In genomic region chr11:134636071-134636470, GRCh38 we compare ENCODE assay signal across 17 cellular contexts.
DNase-seq lines count a peak whose midpoint lies in the region; ATAC-seq, FAIRE-seq and TF ChIP-seq lines count a peak whose summit lies in the region.
"Had no signal": no experiment of that assay in that cellular context is flagged by ENCODE, and none has a peak within 500 bp of the region (broad histone marks: within the 10 kb centered on the region; RNA-seq: fewer than 3 reads in every experiment).

No MANE protein-coding gene starts in this region.

- H3K79me2 ChIP-seq in H1 (ENCODE audit: control insufficient read depth in 1 of 2, insufficient read depth in 2 of 2, low read length in 2 of 2), result no peaks in the 10 kb centered on the region

- ATAC-seq in natural killer cell (no peak), body of pancreas (no peak)
- no peak for ATAC-seq in natural killer cell treated with Interleukin-12 subunit alpha and Interleukin-12 subunit beta and Interleukin-15 and Interleukin-18, amount 100 ng/mL, for 72 hours
- ATAC-seq in activated CD4-positive, CD25-positive, alpha-beta regulatory T cell treated with anti-CD3 and anti-CD28 coated beads, Interleukin-2, amount 50 U/mL, for 24 hours, result no peak

- no peaks in the 10 kb centered on the region for H3K36me3 Mint-ChIP-seq in natural killer cell
- no peaks in the 10 kb centered on the region for H3K36me3 Mint-ChIP-seq in natural killer cell treated with Interleukin-12 subunit alpha and Interleukin-12 subunit beta and Interleukin-15 and Interleukin-18, amount 100 ng/mL, for 72 hours
- H3K36me3 Mint-ChIP-seq: CD4-positive, CD25-positive, alpha-beta regulatory T cell had no signal

- no peak overlapping the region for H3K14ac ChIP-seq in H1 (ENCODE audit: insufficient read length)
- H3K14ac ChIP-seq in neuronal stem cell (ENCODE audit: low read length), result peak overlapping the region; percentile 72

- H4K8ac ChIP-seq in H1 (ENCODE audit: extremely low read depth, insufficient read depth, low read length) (peak overlapping the region; percentile 57; the same call in 1 of the 2 replicates), neuronal stem cell (ENCODE audit: low read depth, low read length) (no peak overlapping the region)

- H3K9ac ChIP-seq in H1 (replicated peaks in 1 of 4; ENCODE audit: extremely low read depth in 1 of 4, low read depth in 3 of 4, low read length in 3 of 4) (no peak overlapping the region), neuronal stem cell (ENCODE audit: low read depth, low read length, poor library complexity) (no peak overlapping the region)
- H3K9ac ChIP-seq: GM23248 had no signal

- H3K79me1 ChIP-seq in H1 (ENCODE audit: low read depth, low read length) (no peaks in the 10 kb centered on the region), neuronal stem cell (ENCODE audit: low read depth, low read length) (no peaks in the 10 kb centered on the region)

- no peak overlapping the region for H4K5ac ChIP-seq in H1 (ENCODE audit: insufficient read length, low read depth, low read length)

- no peak overlapping the region for H3K56ac ChIP-seq in H1 (replicated peaks; ENCODE audit: insufficient read length, low read depth, low read length)

- H2BK120ac ChIP-seq in H1 (replicated peaks; ENCODE audit: low read depth, low read length), result no peak overlapping the region
- H2BK120ac ChIP-seq in neuronal stem cell (ENCODE audit: low read depth, low read length), result no peak overlapping the region

- H3K36me3 ChIP-seq in H1 (ENCODE audit: control insufficient read depth in 2 of 4, insufficient read depth in 4 of 4, low read length in 3 of 4) (no peaks in the 10 kb centered on the region), neuronal stem cell (replicated peaks in 1 of 2; ENCODE audit: control insufficient read depth in 2 of 2, insufficient read depth in 2 of 2, low read length in 2 of 2) (no peaks in the 10 kb centered on the region), body of pancreas (replicated peaks in 1 of 2; ENCODE audit: insufficient read depth in 1 of 2, low read depth in 2 of 2) (no peaks in the 10 kb centered on the region)
- H3K36me3 ChIP-seq: BE2C, HAP-1, Peyer's patch had no signal

- peaks cover 10 to 16% of the 10 kb centered on the region in 2 donors for H3K27me3 Mint-ChIP-seq in natural killer cell (ENCODE audit: low read depth in 2 of 2)
- peaks cover 11 to 12% of the 10 kb centered on the region in 2 donors for H3K27me3 Mint-ChIP-seq in natural killer cell treated with Interleukin-12 subunit alpha and Interleukin-12 subunit beta and Interleukin-15 and Interleukin-18, amount 100 ng/mL, for 72 hours
- H3K27me3 Mint-ChIP-seq: CD4-positive, CD25-positive, alpha-beta regulatory T cell had no signal

- TF ChIP-seq POLR2A in H1 (IDR thresholded peaks at IDR 0.05; ENCODE audit: control extremely low read depth in 1 of 2, low read depth in 2 of 2, low read length in 2 of 2), result no peak
- TF ChIP-seq POLR2A in body of pancreas (IDR thresholded peaks at IDR 0.05), result no peak

- H3K23ac ChIP-seq in H1 (ENCODE audit: insufficient read length) (no peak overlapping the region), neuronal stem cell (ENCODE audit: low read depth, low read length, poor library complexity) (no peak overlapping the region)

- no peak overlapping the region for H3K27ac ChIP-seq in H1 (ENCODE audit: low read depth, low read length)
- H3K27ac ChIP-seq in neuronal stem cell (replicated peaks; ENCODE audit: low read length), result no peak overlapping the region
- no peak overlapping the region for H3K27ac ChIP-seq in body of pancreas
- H3K27ac ChIP-seq: GM23248, Peyer's patch had no signal

- H2AK5ac ChIP-seq in H1 (ENCODE audit: low read depth, low read length) (no peak overlapping the region), neuronal stem cell (ENCODE audit: low read depth, low read length) (peak overlapping the region; percentile 5)

- no peaks in the 10 kb centered on the region for H3K9me3 Mint-ChIP-seq in natural killer cell
- H3K9me3 Mint-ChIP-seq in natural killer cell treated with Interleukin-12 subunit alpha and Interleukin-12 subunit beta and Interleukin-15 and Interleukin-18, amount 100 ng/mL, for 72 hours, result no peaks in the 10 kb centered on the region

- intact Hi-C loops in natural killer cell (cut with micrococcal nuclease), result no loop called here
- intact Hi-C loops in body of pancreas (cut with DNase I), result no loop called here

- DNase-seq in natural killer cell, result peak; percentile 7
- DNase-seq in natural killer cell treated with Interleukin-12 subunit alpha and Interleukin-12 subunit beta and Interleukin-15 and Interleukin-18, amount 100 ng/mL, for 72 hours (ENCODE audit: low spot score), result no peak
- DNase-seq in H1 (ENCODE audit: low read depth in 1 of 2, low spot score in 2 of 2), result no peak
- DNase-seq in neuronal stem cell (ENCODE audit: low spot score), result no peak
- peak; percentile 38 for DNase-seq in ureter (ENCODE audit: low spot score)
- DNase-seq in GM10266 (ENCODE audit: extremely low spot score), result no peak
- DNase-seq in body of pancreas, result no peak
- DNase-seq: BE2C; CD4-positive, CD25-positive, alpha-beta regulatory T cell; GM23248; NCI-H1694 treated with DMSO at 0.1 percent for 48 hours; NCI-H2081 treated with DMSO at 0.1 percent for 48 hours; NCI-H2171 treated with DMSO at 0.1 percent for 48 hours; NCI-H524 treated with DMSO at 0.1 percent for 48 hours had no signal

- H2AFZ ChIP-seq in H1 (ENCODE audit: low read length), result no peak overlapping the region
- H2AFZ ChIP-seq in neuronal stem cell (ENCODE audit: low read length), result no peak overlapping the region
- H2AFZ ChIP-seq: GM23248 had no signal

- no peak overlapping the region for H3K27ac Mint-ChIP-seq in natural killer cell
- no peak overlapping the region for H3K27ac Mint-ChIP-seq in natural killer cell treated with Interleukin-12 subunit alpha and Interleukin-12 subunit beta and Interleukin-15 and Interleukin-18, amount 100 ng/mL, for 72 hours

- POLR2A ChIA-PET in H1 (lab: Charles Lee; ENCODE audit: partially characterized antibody), result no interaction called here

- H3K18ac ChIP-seq in H1 (ENCODE audit: extremely low read depth, low read length) (no peak overlapping the region), neuronal stem cell (ENCODE audit: low read length) (no peak overlapping the region)

- TF ChIP-seq CTCF in natural killer cell (IDR thresholded peaks at IDR 0.05), result no peak
- no peak for TF ChIP-seq CTCF in H1 (IDR thresholded peaks at IDR 0.05; ENCODE audit: control extremely low read depth in 1 of 3, insufficient read depth in 1 of 3, low read depth in 1 of 3, low read length in 3 of 3)
- TF ChIP-seq CTCF in GM10266 (IDR thresholded peaks at IDR 0.05; ENCODE audit: control insufficient read depth, insufficient read depth, low read depth, missing control alignments), result no peak
- no peak for TF ChIP-seq CTCF in body of pancreas (IDR thresholded peaks at IDR 0.05)

- FAIRE-seq in H1 (lab: Jason Lieb, UNC), result no peak

- no peaks in the 10 kb centered on the region for H3K27me3 ChIP-seq in H1 (replicated peaks in 1 of 4; ENCODE audit: control insufficient read depth in 3 of 4, extremely low read depth in 1 of 4, insufficient read depth in 3 of 4, low read length in 3 of 4)
- no peaks in the 10 kb centered on the region for H3K27me3 ChIP-seq in neuronal stem cell (ENCODE audit: control insufficient read depth in 3 of 3, insufficient read depth in 3 of 3, low read depth in 1 of 3, low read length in 3 of 3)
- no peaks in the 10 kb centered on the region for H3K27me3 ChIP-seq in body of pancreas
- H3K27me3 ChIP-seq: Peyer's patch had no signal

- H3K23me2 ChIP-seq in H1 (ENCODE audit: low read depth, low read length), result no peaks in the 10 kb centered on the region; the same call in 1 of the 2 replicates

- H3K9me3 ChIP-seq in H1 (ENCODE audit: insufficient read depth in 2 of 2, low read depth in 1 of 2, low read length in 1 of 2) (no peaks in the 10 kb centered on the region), neuronal stem cell (replicated peaks in 1 of 2; ENCODE audit: control insufficient read depth in 2 of 2, insufficient read depth in 1 of 2, low read depth in 1 of 2, low read length in 2 of 2) (no peaks in the 10 kb centered on the region), body of pancreas (no peaks in the 10 kb centered on the region)
- H3K9me3 ChIP-seq: BE2C, HAP-1, Peyer's patch had no signal

- TF ChIP-seq RAD21 in H1 (IDR thresholded peaks at IDR 0.05 in 1 of 2, conservative IDR thresholded peaks at IDR 0.05 in 1 of 2; ENCODE audit: low read depth in 2 of 2, low read length in 2 of 2), result no peak

- H4K91ac ChIP-seq in H1 (replicated peaks; ENCODE audit: insufficient read length, low read length) (no peak overlapping the region), neuronal stem cell (ENCODE audit: low read depth, low read length, poor library complexity) (no peak overlapping the region)

- CTCF ChIA-PET in H1 (lab: Charles Lee; ENCODE audit: partially characterized antibody), result interaction anchor here (0.6 to 1.4 kb wide), 12 partner anchors 13 to 343 kb away, joined by 3 to 4 read pairs (median 3); no protein-coding TSS in a partner anchor

- H3K4me2 ChIP-seq in H1 (ENCODE audit: insufficient read depth in 1 of 2, low read depth in 2 of 2, low read length in 2 of 2) (no peak overlapping the region), neuronal stem cell (ENCODE audit: insufficient read depth, low read length, poor library complexity, severe bottlenecking) (no peak overlapping the region)

- no peaks in the 10 kb centered on the region for H4K20me1 ChIP-seq in H1 (replicated peaks in 1 of 2; ENCODE audit: control insufficient read depth in 1 of 2, insufficient read depth in 2 of 2, low read length in 2 of 2)

- H3K4ac ChIP-seq in H1 (replicated peaks; ENCODE audit: insufficient read length, low read depth, low read length) (no peak overlapping the region), neuronal stem cell (ENCODE audit: low read length) (no peak overlapping the region)

- H3K4me1 Mint-ChIP-seq in natural killer cell, result no peaks in the 10 kb centered on the region
- H3K4me1 Mint-ChIP-seq in natural killer cell treated with Interleukin-12 subunit alpha and Interleukin-12 subunit beta and Interleukin-15 and Interleukin-18, amount 100 ng/mL, for 72 hours (ENCODE audit: low read depth in 2 of 2), result no peaks in the 10 kb centered on the region
- H3K4me1 Mint-ChIP-seq: CD4-positive, CD25-positive, alpha-beta regulatory T cell had no signal

- no peak overlapping the region for H3K4me3 Mint-ChIP-seq in natural killer cell
- H3K4me3 Mint-ChIP-seq in natural killer cell treated with Interleukin-12 subunit alpha and Interleukin-12 subunit beta and Interleukin-15 and Interleukin-18, amount 100 ng/mL, for 72 hours, result no peak overlapping the region
- H3K4me3 Mint-ChIP-seq: CD4-positive, CD25-positive, alpha-beta regulatory T cell had no signal

- no peak overlapping the region for H2BK5ac ChIP-seq in H1 (ENCODE audit: low read depth, low read length)
- H2BK5ac ChIP-seq in neuronal stem cell (ENCODE audit: low read length), result no peak overlapping the region

- no peak for TF ChIP-seq EP300 in H1 (IDR thresholded peaks at IDR 0.05; ENCODE audit: borderline replicate concordance in 1 of 2, low read depth in 2 of 2, low read length in 2 of 2)

- WGBS in H1 (ENCODE audit: extremely low coverage in 1 of 2, insufficient coverage in 1 of 2, insufficient read length in 1 of 2, insufficient replicate concordance in 2 of 2, low coverage in 1 of 2, low lambda C conversion rate in 2 of 2, missing lambda C conversion rate in 1 of 2), 2 experiments, result 78% methylated on average over 12 of the region's 12 CpGs; no CpG with 5 or more reads in 1 of the 2 experiments
- no CpG with 5 or more reads among the region's 12 CpGs for WGBS in neuronal stem cell (ENCODE audit: extremely low coverage in 2 of 2, insufficient read length in 2 of 2, insufficient replicate concordance in 1 of 2), 2 donors
- WGBS in body of pancreas, 2 donors, result 66 to 68% methylated on average over 12 of the region's 12 CpGs

- H2BK20ac ChIP-seq in H1 (ENCODE audit: low read length), result no peak overlapping the region

- H3K4me3 ChIP-seq in H1 (ENCODE audit: extremely low read depth in 1 of 4, insufficient read depth in 2 of 4, low read depth in 3 of 4, low read length in 4 of 4), result no peak overlapping the region
- H3K4me3 ChIP-seq in neuronal stem cell (ENCODE audit: low read length in 2 of 2), result no peak overlapping the region
- no peak overlapping the region for H3K4me3 ChIP-seq in body of pancreas
- H3K4me3 ChIP-seq: GM23248, HAP-1, Peyer's patch had no signal

- no peak overlapping the region for H2BK12ac ChIP-seq in H1 (ENCODE audit: low read depth, low read length)
- H2BK12ac ChIP-seq in neuronal stem cell (ENCODE audit: low read length), result no peak overlapping the region

- H2BK15ac ChIP-seq in H1 (ENCODE audit: low read length) (no peak overlapping the region), neuronal stem cell (ENCODE audit: low read length) (no peak overlapping the region)

- H3K4me1 ChIP-seq in H1 (replicated peaks in 1 of 4; ENCODE audit: control insufficient read depth in 3 of 4, insufficient read depth in 4 of 4, low read length in 3 of 4) (peaks cover 0 to 6% (median 3%) of the 10 kb centered on the region in 4 experiments; a peak in 4 of 7 replicates), neuronal stem cell (ENCODE audit: control insufficient read depth in 2 of 2, insufficient read depth in 1 of 2, low read depth in 1 of 2, low read length in 2 of 2) (peaks cover 0 to 4% of the 10 kb centered on the region in 2 donors), body of pancreas (no peaks in the 10 kb centered on the region)
- H3K4me1 ChIP-seq: BE2C, HAP-1, Peyer's patch had no signal

Comparison
In these comparisons a context has a peak if more than half of its experiments do, and no peak if none do; other contexts are left out.
1. DNase-seq: peak in natural killer cell (single experiment) and ureter (single experiment); none in natural killer cell treated with Interleukin-12 subunit alpha and Interleukin-12 subunit beta and Interleukin-15 and Interleukin-18, amount 100 ng/mL, for 72 hours (single experiment), H1 (0 of 2), neuronal stem cell (single experiment), GM10266 (single experiment) and body of pancreas (0 of 4).